ENCODE assay signal across 29 cellular contexts in genomic region chr15:74589826-74590225, GRCh38. TPM values are rescaled to one million over a fixed set of nuclear protein-coding genes. Genes with fewer than 3 reads are reported as not detected.
DNase-seq lines count a peak whose midpoint lies in the region; ATAC-seq and TF ChIP-seq lines count a peak whose summit lies in the region.
"Had no signal": no experiment of that assay in that cellular context is flagged by ENCODE, and none has a peak within 500 bp of the region (broad histone marks: within the 10 kb centered on the region; RNA-seq: fewer than 3 reads in every experiment).

No MANE protein-coding gene starts in this region.

- in situ Hi-C loops in mammary epithelial cell (cut with MboI; ENCODE audit: low sequenced_read_pairs in 2 of 2), result no loop called here

- H3K36me3 ChIP-seq in GM23338 (ENCODE audit: insufficient read depth), result peaks cover 26% of the 10 kb centered on the region
- H3K36me3 ChIP-seq in mammary epithelial cell (ENCODE audit: insufficient read depth, low read length), result peaks cover 14% of the 10 kb centered on the region
- peaks cover 41% of the 10 kb centered on the region for H3K36me3 ChIP-seq in left ventricle myocardium inferior

- WGBS in mammary epithelial cell (ENCODE audit: low coverage, missing lambda C conversion rate), result 100% methylated on average over 6 of the region's 6 CpGs

- H3K27me3 ChIP-seq in GM23338 (ENCODE audit: insufficient read depth) (no peaks in the 10 kb centered on the region), mammary epithelial cell (ENCODE audit: insufficient read depth, low read length) (no peaks in the 10 kb centered on the region), left ventricle myocardium inferior (ENCODE audit: low read depth) (no peaks in the 10 kb centered on the region)
- H3K27me3 ChIP-seq: cardiac muscle cell, esophagus muscularis mucosa, SJSA1, upper lobe of left lung had no signal

- TF ChIP-seq CTCF in GM23338 (conservative IDR thresholded peaks at IDR 0.05; ENCODE audit: low read depth in 2 of 2) (no peak), mammary epithelial cell (conservative IDR thresholded peaks at IDR 0.05 in 1 of 2, IDR thresholded peaks at IDR 0.05 in 1 of 2; ENCODE audit: extremely low read depth in 1 of 2, insufficient read depth in 1 of 2, low read depth in 1 of 2, low read length in 2 of 2) (no peak), glutamatergic neuron (IDR thresholded peaks at IDR 0.05; ENCODE audit: partially characterized antibody, unreplicated experiment) (no peak), left ventricle myocardium inferior (IDR thresholded peaks at IDR 0.05; ENCODE audit: borderline replicate concordance) (no peak)

- ATAC-seq in GM23338 (no peak), T-cell (replicated peaks in 1 of 4) (no peak)
- ATAC-seq in stimulated activated effector memory CD8-positive, alpha-beta T cell treated with anti-CD3 and anti-CD28 coated beads, Interleukin-12 subunit alpha, Interleukin-12 subunit beta, amount 100 ng/mL, for 72 hours, result no peak
- ATAC-seq: effector memory CD8-positive, alpha-beta T cell; natural killer cell treated with Interleukin-12 subunit alpha and Interleukin-12 subunit beta and Interleukin-15 and Interleukin-18, amount 100 ng/mL, for 72 hours; stimulated activated naive B cell treated with anti-CD40 and anti-IgM and Interleukin-4, amounts not matched to agents 10 μg/mL and 1 μg/mL and 100 μg/mL, for 72 hours had no signal

- H2AFZ ChIP-seq in GM23338 (no peak overlapping the region), mammary epithelial cell (ENCODE audit: low read depth, low read length) (no peak overlapping the region)

- H3K27ac Mint-ChIP-seq in GM23338, result peak overlapping the region; percentile 84
- H3K27ac Mint-ChIP-seq in glutamatergic neuron (ENCODE audit: unreplicated experiment), result peak overlapping the region; percentile 66
- peak overlapping the region; percentile 70 for H3K27ac Mint-ChIP-seq in stimulated activated effector memory CD8-positive, alpha-beta T cell treated with anti-CD3 and anti-CD28 coated beads, Interleukin-12 subunit alpha, Interleukin-12 subunit beta, amount 100 ng/mL, for 72 hours
- H3K27ac Mint-ChIP-seq in T-cell, result no peak overlapping the region
- H3K27ac Mint-ChIP-seq: activated B cell treated with CpG ODN at 0.5 μM for 24 hours; natural killer cell treated with Interleukin-12 subunit alpha and Interleukin-12 subunit beta and Interleukin-15 and Interleukin-18, amount 100 ng/mL, for 72 hours; stimulated activated naive B cell treated with anti-CD40 and anti-IgM and Interleukin-4, amounts not matched to agents 10 μg/mL and 1 μg/mL and 100 μg/mL, for 72 hours had no signal

- no peak overlapping the region for H3K9ac ChIP-seq in mammary epithelial cell (ENCODE audit: insufficient read depth, low read length)

- H3K36me3 Mint-ChIP-seq in GM23338 (ENCODE audit: low read depth), result peaks cover 75% of the 10 kb centered on the region
- H3K36me3 Mint-ChIP-seq in glutamatergic neuron (ENCODE audit: unreplicated experiment), result peaks cover 10% of the 10 kb centered on the region
- H3K36me3 Mint-ChIP-seq in stimulated activated effector memory CD8-positive, alpha-beta T cell treated with anti-CD3 and anti-CD28 coated beads, Interleukin-12 subunit alpha, Interleukin-12 subunit beta, amount 100 ng/mL, for 72 hours, result peaks cover 100% of the 10 kb centered on the region
- peaks cover 30% of the 10 kb centered on the region for H3K36me3 Mint-ChIP-seq in T-cell

- H3K79me2 ChIP-seq in GM23338 (replicated peaks; ENCODE audit: insufficient read depth), result peaks cover 6% of the 10 kb centered on the region
- H3K79me2 ChIP-seq in mammary epithelial cell (ENCODE audit: insufficient read depth, low read length), result no peaks in the 10 kb centered on the region

- dilution Hi-C loops in mammary epithelial cell (cut with HindIII; ENCODE audit: low sequenced_read_pairs), result no loop called here

- H3K27me3 Mint-ChIP-seq in GM23338 (ENCODE audit: insufficient read depth, low read depth, poor library complexity) (peaks cover 3% of the 10 kb centered on the region), glutamatergic neuron (ENCODE audit: unreplicated experiment) (peaks cover 12% of the 10 kb centered on the region), T-cell (no peaks in the 10 kb centered on the region)
- H3K27me3 Mint-ChIP-seq: activated B cell treated with CpG ODN at 0.5 μM for 24 hours; activated CD4-positive, alpha-beta T cell treated with anti-CD3 and anti-CD28 coated beads, Interleukin-2, amount 10 ng/mL, durations not matched to agents 7 days and 5 days; activated naive CD8-positive, alpha-beta T cell; effector memory CD8-positive, alpha-beta T cell; natural killer cell treated with Interleukin-12 subunit alpha and Interleukin-12 subunit beta and Interleukin-15 and Interleukin-18, amount 100 ng/mL, for 72 hours; stimulated activated naive B cell treated with anti-CD40 and anti-IgM and Interleukin-4, amounts not matched to agents 10 μg/mL and 1 μg/mL and 100 μg/mL, for 72 hours had no signal

- POLR2A ChIA-PET in T-cell (lab: Charles Lee), result interaction anchor here in 1 of 2 donors (0.5 kb wide), 1 partner anchor 40 kb away, joined by 4 read pairs; no protein-coding TSS in a partner anchor

- no peaks in the 10 kb centered on the region for H3K9me2 ChIP-seq in GM23338 (ENCODE audit: insufficient read depth)

- peaks cover 30% of the 10 kb centered on the region for H4K20me1 ChIP-seq in GM23338 (replicated peaks; ENCODE audit: insufficient read depth)
- no peaks in the 10 kb centered on the region for H4K20me1 ChIP-seq in mammary epithelial cell (ENCODE audit: insufficient read depth, low read length)

- H3K9me3 Mint-ChIP-seq in GM23338 (no peaks in the 10 kb centered on the region), glutamatergic neuron (ENCODE audit: unreplicated experiment) (peaks cover 10% of the 10 kb centered on the region), T-cell (no peaks in the 10 kb centered on the region)
- no peaks in the 10 kb centered on the region for H3K9me3 Mint-ChIP-seq in stimulated activated effector memory CD8-positive, alpha-beta T cell treated with anti-CD3 and anti-CD28 coated beads, Interleukin-12 subunit alpha, Interleukin-12 subunit beta, amount 100 ng/mL, for 72 hours
- H3K9me3 Mint-ChIP-seq: activated B cell treated with CpG ODN at 0.5 μM for 24 hours; activated CD4-positive, alpha-beta T cell treated with anti-CD3 and anti-CD28 coated beads, Interleukin-2, amount 10 ng/mL, durations not matched to agents 7 days and 5 days; CD14-positive monocyte; effector memory CD8-positive, alpha-beta T cell; natural killer cell treated with Interleukin-12 subunit alpha and Interleukin-12 subunit beta and Interleukin-15 and Interleukin-18, amount 100 ng/mL, for 72 hours; stimulated activated naive B cell treated with anti-CD40 and anti-IgM and Interleukin-4, amounts not matched to agents 10 μg/mL and 1 μg/mL and 100 μg/mL, for 72 hours had no signal

- H3K27ac ChIP-seq in GM23338 (ENCODE audit: low read depth) (peak overlapping the region; percentile 87), mammary epithelial cell (ENCODE audit: insufficient read depth, low read depth, low read length) (peak overlapping the region; percentile 60), left ventricle myocardium inferior (replicated peaks) (no peak overlapping the region)
- H3K27ac ChIP-seq: coronary artery, esophagus muscularis mucosa, SJSA1 had no signal

- H3K4me2 ChIP-seq in GM23338, result no peak overlapping the region
- no peak overlapping the region for H3K4me2 ChIP-seq in mammary epithelial cell (ENCODE audit: insufficient read depth, low read depth, low read length)

- H3K4me3 Mint-ChIP-seq in GM23338 (no peak overlapping the region; the same call in 2 of the 3 replicates), glutamatergic neuron (ENCODE audit: unreplicated experiment) (peak overlapping the region; percentile 52), T-cell (no peak overlapping the region)
- H3K4me3 Mint-ChIP-seq in stimulated activated effector memory CD8-positive, alpha-beta T cell treated with anti-CD3 and anti-CD28 coated beads, Interleukin-12 subunit alpha, Interleukin-12 subunit beta, amount 100 ng/mL, for 72 hours, result no peak overlapping the region
- H3K4me3 Mint-ChIP-seq: activated B cell treated with CpG ODN at 0.5 μM for 24 hours; activated CD4-positive, alpha-beta T cell treated with anti-CD3 and anti-CD28 coated beads, Interleukin-2, amount 10 ng/mL, durations not matched to agents 7 days and 5 days; activated naive CD8-positive, alpha-beta T cell; effector memory CD8-positive, alpha-beta T cell; natural killer cell treated with Interleukin-12 subunit alpha and Interleukin-12 subunit beta and Interleukin-15 and Interleukin-18, amount 100 ng/mL, for 72 hours; stimulated activated naive B cell treated with anti-CD40 and anti-IgM and Interleukin-4, amounts not matched to agents 10 μg/mL and 1 μg/mL and 100 μg/mL, for 72 hours had no signal

- H3K4me1 Mint-ChIP-seq in GM23338 (peaks cover 24% of the 10 kb centered on the region), glutamatergic neuron (ENCODE audit: low read depth, unreplicated experiment) (peaks cover 36% of the 10 kb centered on the region), T-cell (no peaks in the 10 kb centered on the region)
- H3K4me1 Mint-ChIP-seq in stimulated activated effector memory CD8-positive, alpha-beta T cell treated with anti-CD3 and anti-CD28 coated beads, Interleukin-12 subunit alpha, Interleukin-12 subunit beta, amount 100 ng/mL, for 72 hours, result peaks cover 22% of the 10 kb centered on the region
- H3K4me1 Mint-ChIP-seq: activated B cell treated with CpG ODN at 0.5 μM for 24 hours; activated CD4-positive, alpha-beta T cell treated with anti-CD3 and anti-CD28 coated beads, Interleukin-2, amount 10 ng/mL, durations not matched to agents 7 days and 5 days had no signal

- DNase-seq in GM23338 (ENCODE audit: low spot score) (no peak), mammary epithelial cell (no peak), glutamatergic neuron (no peak), left ventricle myocardium inferior (no peak), T-cell (no peak)
- DNase-seq in stimulated activated effector memory CD8-positive, alpha-beta T cell treated with anti-CD3 and anti-CD28 coated beads, Interleukin-12 subunit alpha, Interleukin-12 subunit beta, amount 100 ng/mL, for 72 hours (ENCODE audit: low spot score in 2 of 2), result no peak
- no peak for DNase-seq in stimulated activated CD4-positive, alpha-beta T cell treated with anti-CD3 and anti-CD28 coated beads, Interleukin-1b, Interleukin-23, amount 100 ng/mL, for 48 hours
- DNase-seq: activated B cell treated with CpG ODN at 0.5 μM for 24 hours; activated CD4-positive, alpha-beta T cell treated with anti-CD3 and anti-CD28 coated beads, Interleukin-2, amount 10 ng/mL, durations not matched to agents 7 days and 5 days; activated effector memory CD4-positive, alpha-beta T cell treated with Interleukin-2 at 50 U/mL for 16 hours; activated T-cell treated with anti-CD3 and anti-CD28 coated beads, Interleukin-2, amount 50 U/mL, for 1 hour; Caco-2; effector memory CD8-positive, alpha-beta T cell; GF-D8; GOT3; lower lobe of right lung; NCI-H1417; NCI-H2081 treated with DMSO at 0.1 percent for 48 hours; NCI-H446 treated with DMSO at 0.1 percent for 48 hours; stimulated activated naive B cell treated with anti-CD40 and anti-IgM and Interleukin-4, amounts not matched to agents 10 μg/mL and 1 μg/mL and 100 μg/mL, for 72 hours; substantia nigra; upper lobe of left lung had no signal

- no peak overlapping the region for H3K4me3 ChIP-seq in GM23338
- H3K4me3 ChIP-seq in mammary epithelial cell (replicated peaks in 1 of 3; ENCODE audit: insufficient read depth in 1 of 3, low read depth in 2 of 3, low read length in 3 of 3), result no peak overlapping the region
- H3K4me3 ChIP-seq in left ventricle myocardium inferior, result no peak overlapping the region
- H3K4me3 ChIP-seq: cardiac muscle cell, coronary artery, esophagus muscularis mucosa, lower lobe of right lung, SJSA1, upper lobe of left lung had no signal

- intact Hi-C loops in mammary epithelial cell (cut with micrococcal nuclease) (loop anchor here (2.0 kb wide), 2 partner anchors 25 to 43 kb away; partner anchors contain the start of gene CLK3), left ventricle myocardium inferior (cut with micrococcal nuclease) (no loop called here)

- H3F3A ChIP-seq in GM23338 (replicated peaks; ENCODE audit: low read depth), result peaks cover 24% of the 10 kb centered on the region

- no TSS peak for BruUV-seq in mammary epithelial cell (replicated peaks; lab: Mats Ljungman, UMichigan)

- H3K4me1 ChIP-seq in GM23338 (ENCODE audit: insufficient read depth), result peaks cover 16% of the 10 kb centered on the region
- peaks cover 18% of the 10 kb centered on the region for H3K4me1 ChIP-seq in mammary epithelial cell (ENCODE audit: insufficient read depth, low read length)
- H3K4me1 ChIP-seq in left ventricle myocardium inferior, result peaks cover 29% of the 10 kb centered on the region
- H3K4me1 ChIP-seq: SJSA1 had no signal

- no peaks in the 10 kb centered on the region for H3K9me3 ChIP-seq in mammary epithelial cell (replicated peaks; ENCODE audit: insufficient read depth, low read length)
- no peaks in the 10 kb centered on the region for H3K9me3 ChIP-seq in left ventricle myocardium inferior (replicated peaks)
- H3K9me3 ChIP-seq: Caco-2, esophagus muscularis mucosa, lower lobe of right lung, SJSA1, upper lobe of left lung had no signal

- CTCF ChIA-PET in mammary epithelial cell (lab: Charles Lee; ENCODE audit: low non-redundant PET), result no interaction called here
- CTCF ChIA-PET in T-cell (lab: Charles Lee), result no interaction called here

RNA-seq across cellular contexts. Expression of gene CLK3, which starts 25.8 kb away (rescaled TPM):
- total RNA-seq in GM23338 (2014; rRNA removed; shearing (Covaris generic)), result 59.1 and 67.7 TPM in 2 replicates
- polyA plus RNA-seq in GM23338 (2016; fragmentation: Nextera tagmentation; extraction: Ambion mirVana), result 38.1 and 40.7 TPM in 2 replicates
- total RNA-seq in mammary epithelial cell, result 10 to 100 TPM; 52.7 to 58.7 TPM
- 66.0 TPM for polyA plus RNA-seq in mammary epithelial cell
- 155 TPM for polyA minus RNA-seq in mammary epithelial cell
- total RNA-seq in glutamatergic neuron (ENCODE audit: unreplicated experiment), result 99.7 TPM
- 53.1 TPM for total RNA-seq in left ventricle myocardium inferior
- total RNA-seq in T-cell, result 100 to 1,000 TPM; 162 to 258 (median 180) TPM

RNA-seq across cellular contexts. Expression of gene ARID3B, which starts 48.8 kb away (rescaled TPM):
- total RNA-seq in GM23338 (2014; rRNA removed; shearing (Covaris generic)), result 114 and 147 TPM in 2 replicates
- polyA plus RNA-seq in GM23338 (2016; fragmentation: Nextera tagmentation; extraction: Ambion mirVana) (65.5 and 72.8 TPM in 2 replicates), mammary epithelial cell (4.2 TPM)
- total RNA-seq in mammary epithelial cell (10 to 100 TPM in 1 of 2 donors, 1 to 10 TPM in 1; 7.0 to 12.8 TPM), glutamatergic neuron (ENCODE audit: unreplicated experiment) (154 TPM), left ventricle myocardium inferior (2.0 TPM), T-cell (10 to 100 TPM; 36.2 to 48.7 (median 42.9) TPM)
- polyA minus RNA-seq in mammary epithelial cell, result 6.1 TPM

Comparison
In these comparisons a context has a peak if more than half of its experiments do, and no peak if none do; other contexts are left out.
1. H3K27ac Mint-ChIP-seq: peak in GM23338 (single experiment), glutamatergic neuron (single experiment) and stimulated activated effector memory CD8-positive, alpha-beta T cell treated with anti-CD3 and anti-CD28 coated beads, Interleukin-12 subunit alpha, Interleukin-12 subunit beta, amount 100 ng/mL, for 72 hours (single experiment); none in T-cell (0 of 2).